In the genomic region with DNA sequence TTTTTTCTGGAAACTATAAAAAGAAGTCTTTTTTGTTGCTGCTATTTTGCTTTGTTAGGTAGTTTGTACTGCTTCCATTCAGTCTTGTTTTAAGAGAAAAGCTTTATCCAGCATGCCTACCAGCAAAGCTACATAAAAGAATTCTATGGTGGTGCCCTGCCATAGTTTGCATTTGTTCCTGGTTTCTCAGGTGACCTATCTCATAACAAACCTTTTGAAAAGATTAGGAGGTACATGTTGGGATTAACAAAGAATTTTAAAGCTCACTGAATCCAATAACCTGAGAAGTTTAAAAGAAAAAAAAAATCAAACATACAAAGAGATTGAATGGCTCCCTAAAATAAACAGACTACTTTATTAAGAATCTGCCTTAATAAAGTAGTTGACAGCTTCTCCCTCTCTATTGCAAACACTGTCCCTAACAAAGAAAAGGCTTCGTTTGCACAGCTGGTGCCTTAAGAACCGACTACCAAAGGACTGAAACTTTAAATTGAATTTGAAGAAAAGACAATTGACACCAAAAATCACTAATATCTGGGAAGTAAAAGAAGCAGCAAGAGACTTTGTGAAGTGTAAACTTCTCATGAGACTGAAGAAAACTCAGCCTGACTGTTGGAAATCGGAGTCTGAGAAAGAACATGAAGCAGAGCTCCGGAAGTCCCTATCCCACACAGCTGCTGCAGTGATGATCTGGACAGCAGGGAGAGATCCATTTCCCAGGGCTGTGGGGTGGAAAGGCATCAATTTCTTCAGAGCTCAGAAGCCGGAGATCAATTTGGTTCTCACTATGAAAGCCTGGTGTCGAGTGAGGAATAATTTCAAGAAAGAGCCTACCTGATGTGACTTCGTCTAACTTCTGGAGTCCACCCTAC, we compare ENCODE assay signal across 27 cellular contexts.
DNase-seq lines count a peak whose midpoint lies in the region; TF ChIP-seq lines count a peak whose summit lies in the region.
"Had no signal": no experiment of that assay in that cellular context is flagged by ENCODE, and none has a peak within 500 bp of the region (broad histone marks: within the 10 kb centered on the region; RNA-seq: fewer than 3 reads in every experiment).

No MANE protein-coding gene starts in this region.

- no peaks in the 10 kb centered on the region for H3K27me3 ChIP-seq in HAP-1 (ENCODE audit: low read depth)
- H3K27me3 ChIP-seq: BLaER1, breast epithelium, transverse colon had no signal

- H3K27ac Mint-ChIP-seq in chondrocyte (ENCODE audit: unreplicated experiment) (no peak overlapping the region), neural crest cell (ENCODE audit: unreplicated experiment) (peak overlapping the region; percentile 89)
- H3K27ac Mint-ChIP-seq: activated CD8-positive, alpha-beta T cell treated with anti-CD3 and anti-CD28 coated beads for 36 hours; activated T-helper 17 cell treated with anti-CD3 and anti-CD28 coated beads, Interleukin-2, amount 50 U/mL, for 72 hours; immature natural killer cell; stimulated activated memory B cell treated with anti-CD40 and anti-IgM and Interleukin-4, amounts not matched to agents 10 μg/mL and 1 μg/mL and 100 μg/mL, for 72 hours; T-helper 2 cell treated with Interferon-gamma antibody and Interleukin-4, amounts not matched to agents 5 μg/mL and 100 μg/mL, for 36 hours had no signal

- no peak overlapping the region for H3K4me3 ChIP-seq in HAP-1
- H3K4me3 ChIP-seq: BLaER1, breast epithelium, psoas muscle, transverse colon had no signal

- in situ Hi-C loops in HAP-1 (cut with MboI; ENCODE audit: low sequenced_read_pairs) = loop anchor here (25.0 kb wide), 1 partner anchor 110 kb away; a partner anchor contains a TSS

- no peaks in the 10 kb centered on the region for H3K36me3 Mint-ChIP-seq in chondrocyte (ENCODE audit: low read depth)
- H3K36me3 Mint-ChIP-seq in neural crest cell (ENCODE audit: low read depth) = peaks cover 6% of the 10 kb centered on the region
- H3K36me3 Mint-ChIP-seq: immature natural killer cell; stimulated activated memory B cell treated with anti-CD40 and anti-IgM and Interleukin-4, amounts not matched to agents 10 μg/mL and 1 μg/mL and 100 μg/mL, for 72 hours had no signal

- H3K4me1 Mint-ChIP-seq in chondrocyte (ENCODE audit: low read depth) (peaks cover 25% of the 10 kb centered on the region), neural crest cell (peaks cover 18% of the 10 kb centered on the region)
- H3K4me1 Mint-ChIP-seq: activated T-helper 17 cell treated with anti-CD3 and anti-CD28 coated beads, Interleukin-2, amount 50 U/mL, for 72 hours; immature natural killer cell; stimulated activated memory B cell treated with anti-CD40 and anti-IgM and Interleukin-4, amounts not matched to agents 10 μg/mL and 1 μg/mL and 100 μg/mL, for 72 hours had no signal

- TF ChIP-seq CTCF in chondrocyte (IDR thresholded peaks at IDR 0.05) (no peak), neural crest cell (conservative IDR thresholded peaks at IDR 0.05) (no peak)

- H3K36me3 ChIP-seq in HAP-1 (replicated peaks) = no peaks in the 10 kb centered on the region
- H3K36me3 ChIP-seq: BLaER1, breast epithelium, transverse colon had no signal

- H3K9me3 Mint-ChIP-seq in chondrocyte (ENCODE audit: low read depth) = no peaks in the 10 kb centered on the region
- peaks cover 15% of the 10 kb centered on the region for H3K9me3 Mint-ChIP-seq in neural crest cell
- H3K9me3 Mint-ChIP-seq: activated CD8-positive, alpha-beta T cell treated with anti-CD3 and anti-CD28 coated beads for 36 hours; activated T-helper 17 cell treated with anti-CD3 and anti-CD28 coated beads, Interleukin-2, amount 50 U/mL, for 72 hours; T-helper 2 cell treated with Interferon-gamma antibody and Interleukin-4, amounts not matched to agents 5 μg/mL and 100 μg/mL, for 36 hours had no signal

- H3K9me3 ChIP-seq in HAP-1 = peaks cover 7% of the 10 kb centered on the region; the same call in 1 of the 2 replicates
- H3K9me3 ChIP-seq: breast epithelium, psoas muscle, transverse colon had no signal

- H3K4me3 Mint-ChIP-seq in chondrocyte (ENCODE audit: unreplicated experiment) (peak overlapping the region; percentile 23), neural crest cell (no peak overlapping the region)
- H3K4me3 Mint-ChIP-seq: activated CD8-positive, alpha-beta T cell treated with anti-CD3 and anti-CD28 coated beads for 36 hours; activated T-helper 17 cell treated with anti-CD3 and anti-CD28 coated beads, Interleukin-2, amount 50 U/mL, for 72 hours; immature natural killer cell; stimulated activated memory B cell treated with anti-CD40 and anti-IgM and Interleukin-4, amounts not matched to agents 10 μg/mL and 1 μg/mL and 100 μg/mL, for 72 hours; T-helper 2 cell treated with Interferon-gamma antibody and Interleukin-4, amounts not matched to agents 5 μg/mL and 100 μg/mL, for 36 hours had no signal

- H3K4me1 ChIP-seq in HAP-1 = peaks cover 22% of the 10 kb centered on the region
- H3K4me1 ChIP-seq: breast epithelium, psoas muscle had no signal

- DNase-seq in DMS53 (lab: John Stamatoyannopoulos, UW) = peak; percentile 67
- peak; percentile 59 to 98 for DNase-seq in HAP-1 (ENCODE audit: low spot score in 2 of 2)
- no peak for DNase-seq in chondrocyte (ENCODE audit: low spot score)
- DNase-seq in neural crest cell (ENCODE audit: low read depth, low spot score) = no peak
- no peak for DNase-seq in stimulated activated CD4-positive, alpha-beta T cell treated with anti-CD3 and anti-CD28 coated beads, Interleukin-15, amount 100 ng/mL, for 24 hours
- DNase-seq in medulla oblongata (ENCODE audit: extremely low spot score) = no peak
- no peak for DNase-seq in AG08396 (ENCODE audit: low spot score)
- no peak for DNase-seq in NCI-H526 treated with DMSO at 0.1 percent for 48 hours (lab: John Stamatoyannopoulos, UW)
- DNase-seq: activated CD8-positive, alpha-beta memory T cell treated with anti-CD3 and anti-CD28 coated beads, Interleukin-2, amount 50 U/mL, for 48 hours; activated CD8-positive, alpha-beta T cell treated with anti-CD3 and anti-CD28 coated beads for 36 hours; activated naive CD4-positive, alpha-beta T cell treated with anti-CD3 and anti-CD28 coated beads, Interleukin-2, amount 50 U/mL, for 16 hours; DMS153; immature natural killer cell; KBM-7; left colon; NCI-H1092 treated with DMSO at 0.1 percent for 48 hours; NCI-H1930; NCI-H526; nucleus accumbens; psoas muscle; SHP77 treated with DMSO at 0.1 percent for 48 hours; transverse colon had no signal

- H3K27me3 Mint-ChIP-seq in chondrocyte (ENCODE audit: low read depth) (peaks cover 2% of the 10 kb centered on the region), neural crest cell (ENCODE audit: low read depth) (no peaks in the 10 kb centered on the region)
- H3K27me3 Mint-ChIP-seq: activated T-helper 17 cell treated with anti-CD3 and anti-CD28 coated beads, Interleukin-2, amount 50 U/mL, for 72 hours; stimulated activated memory B cell treated with anti-CD40 and anti-IgM and Interleukin-4, amounts not matched to agents 10 μg/mL and 1 μg/mL and 100 μg/mL, for 72 hours had no signal

Comparison
In these comparisons a context has a peak if more than half of its experiments do, and no peak if none do; other contexts are left out.
1. DNase-seq: peak in DMS53 (single experiment) and HAP-1 (2 of 2); none in chondrocyte (single experiment), neural crest cell (single experiment), stimulated activated CD4-positive, alpha-beta T cell treated with anti-CD3 and anti-CD28 coated beads, Interleukin-15, amount 100 ng/mL, for 24 hours (single experiment), medulla oblongata (single experiment), AG08396 (single experiment) and NCI-H526 treated with DMSO at 0.1 percent for 48 hours (single experiment).